8 cellular contexts compared by ENCODE assay signal in genomic region chr6:145963216-145964068, GRCh38. TPM values are rescaled to one million over a fixed set of nuclear protein-coding genes. Genes with fewer than 3 reads are reported as not detected.
DNase-seq lines count a peak whose midpoint lies in the region; ATAC-seq, FAIRE-seq and TF ChIP-seq lines count a peak whose summit lies in the region.

No MANE protein-coding gene starts in this region.

- no peak for FAIRE-seq in H54 (lab: Jason Lieb, UNC)

- TF ChIP-seq POLR2A in H54 (IDR thresholded peaks at IDR 0.05; ENCODE audit: low read depth, low read length) = no peak

- H3K27me3 ChIP-seq in left lung = no peaks in the 10 kb centered on the region

- DNase-seq in GM04504 (ENCODE audit: low read depth) (peak; percentile 14), H54 (ENCODE audit: insufficient read length, low spot score) (peak; percentile 11), M059J (ENCODE audit: low read depth) (peak; percentile 64), cerebellum (ENCODE audit: low spot score) (peak; percentile 46), left lung (peak; percentile 55 to 86), cerebellar nuclear complex (lab: John Stamatoyannopoulos, UW) (no peak)
- peak; percentile 50 to 52 for DNase-seq in stimulated activated CD4-positive, alpha-beta T cell treated with anti-CD3 and anti-CD28 coated beads, Interleukin-2, amount 100 ng/mL, for 24 hours

- peak; percentile 70 for ATAC-seq in left lung

- intact Hi-C loops in left lung (cut with DNase I) = no loop called here

- H3K4me1 ChIP-seq in left lung = peaks cover 13 to 25% of the 10 kb centered on the region in 2 donors

- peak overlapping the region; percentile 75 for H3K4me3 ChIP-seq in WI38 (ENCODE audit: low read depth, low read length)
- H3K4me3 ChIP-seq in left lung = peak overlapping the region; percentile 61 to 77

- peak overlapping the region; percentile 79 to 88 for H3K27ac ChIP-seq in left lung

- TF ChIP-seq CTCF in WI38 (IDR thresholded peaks at IDR 0.05; ENCODE audit: low read depth, low read length) (no peak), left lung (IDR thresholded peaks at IDR 0.05) (no peak)

- no peaks in the 10 kb centered on the region for H3K36me3 ChIP-seq in left lung

- no peaks in the 10 kb centered on the region for H3K9me3 ChIP-seq in left lung

RNA-seq across cellular contexts. Expression of gene SHPRH, which starts 0.7 kb away (rescaled TPM):
- 5.0 and 10.0 TPM in 2 replicates for total RNA-seq in M059J (2014; rRNA removed; shearing (Covaris generic))
- total RNA-seq in cerebellum (89.9 TPM), left lung (10 to 100 TPM; 11.5 to 17.8 TPM)

Comparison
In these comparisons a context has a peak if more than half of its experiments do, and no peak if none do; other contexts are left out.
1. DNase-seq: peak in GM04504 (single experiment), H54 (single experiment), M059J (single experiment), cerebellum (single experiment), left lung (2 of 2) and stimulated activated CD4-positive, alpha-beta T cell treated with anti-CD3 and anti-CD28 coated beads, Interleukin-2, amount 100 ng/mL, for 24 hours (2 of 2); none in cerebellar nuclear complex (0 of 2).